Comparison of ENCODE assay signal across 16 cellular contexts in the genomic region with DNA sequence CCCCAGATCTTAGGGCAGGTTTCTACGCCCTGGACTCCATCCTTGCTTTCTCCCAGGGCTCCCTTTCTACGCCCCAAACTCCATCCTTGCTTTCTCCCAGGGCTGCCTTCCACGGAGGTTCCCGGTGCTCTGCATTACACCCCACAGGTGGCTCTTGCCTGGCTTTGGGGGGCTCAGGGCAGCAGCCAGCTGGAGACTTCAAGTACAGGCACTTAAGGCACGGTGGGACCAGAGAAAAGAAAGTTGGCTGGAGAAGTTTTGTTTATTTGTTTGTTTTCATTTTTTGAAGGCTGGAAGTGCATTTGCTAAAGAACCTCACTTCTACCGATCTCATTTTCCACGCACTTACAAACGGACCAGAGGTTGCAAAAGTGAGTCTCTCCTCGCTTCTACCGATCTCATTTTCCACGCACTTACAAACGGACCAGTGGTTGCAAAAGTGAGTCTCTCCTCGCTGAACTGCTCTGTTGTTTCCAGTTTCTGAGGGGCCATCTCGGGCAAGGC.
DNase-seq lines count a peak whose midpoint lies in the region; ATAC-seq and TF ChIP-seq lines count a peak whose summit lies in the region.
"Had no signal": no experiment of that assay in that cellular context is flagged by ENCODE, and none has a peak within 500 bp of the region (broad histone marks: within the 10 kb centered on the region; RNA-seq: fewer than 3 reads in every experiment).

No MANE protein-coding gene starts in this region.

- H3K4me3 ChIP-seq in mesodermal cell (ENCODE audit: extremely low read depth, insufficient read depth, low read length, poor library complexity, severe bottlenecking) (peak overlapping the region; percentile 10), uterus (no peak overlapping the region)
- H3K4me3 ChIP-seq: gastrocnemius medialis had no signal

- no peak for TF ChIP-seq POLR2A in uterus (IDR thresholded peaks at IDR 0.05)

- H3K4me1 Mint-ChIP-seq in HFFc6 (ENCODE audit: low read depth): peaks cover 80% of the 10 kb centered on the region
- peaks cover 35% of the 10 kb centered on the region for H3K4me1 Mint-ChIP-seq in brain

- WGBS in mesodermal cell (ENCODE audit: insufficient coverage in 2 of 2), 2 experiments: 16 to 18% methylated on average over 11 to 14 of the region's 14 CpGs

- H3K27me3 ChIP-seq in uterus: no peaks in the 10 kb centered on the region
- H3K27me3 ChIP-seq: gastrocnemius medialis had no signal

- peak overlapping the region; percentile 79 for H3K4me3 Mint-ChIP-seq in HFFc6
- peak overlapping the region in 3 of 5 experiments; percentile 7 to 40 (median 30) for H3K4me3 Mint-ChIP-seq in brain
- H3K4me3 Mint-ChIP-seq: activated naive CD8-positive, alpha-beta T cell treated with anti-CD3 and anti-CD28 coated beads, Interleukin-2, amount 50 U/mL, for 24 hours; dendritic cell treated with granulocyte-macrophage colony-stimulating factor and Interleukin-4, amounts not matched to agents 40 ng/mL and 50 ng/mL, for 4 days had no signal

- no peaks in the 10 kb centered on the region for H3K36me3 ChIP-seq in mesodermal cell (ENCODE audit: control insufficient read depth, insufficient read depth, low read length)
- H3K36me3 ChIP-seq in uterus: no peaks in the 10 kb centered on the region
- H3K36me3 ChIP-seq: gastrocnemius medialis had no signal

- peak overlapping the region; percentile 95 for H3K27ac ChIP-seq in mesodermal cell (ENCODE audit: low read depth, low read length, severe bottlenecking)
- H3K27ac ChIP-seq in uterus: peak overlapping the region; percentile 56 to 60
- H3K27ac ChIP-seq: gastrocnemius medialis had no signal

- H3K9me3 Mint-ChIP-seq in HFFc6: no peaks in the 10 kb centered on the region; the same call in 1 of the 2 replicates
- H3K9me3 Mint-ChIP-seq in brain: no peaks in the 10 kb centered on the region
- H3K9me3 Mint-ChIP-seq: activated naive CD8-positive, alpha-beta T cell treated with anti-CD3 and anti-CD28 coated beads, Interleukin-2, amount 50 U/mL, for 24 hours; dendritic cell treated with granulocyte-macrophage colony-stimulating factor and Interleukin-4, amounts not matched to agents 40 ng/mL and 50 ng/mL, for 4 days had no signal

- H3K27me3 Mint-ChIP-seq in HFFc6 (ENCODE audit: insufficient read depth): peaks cover 6% of the 10 kb centered on the region
- H3K27me3 Mint-ChIP-seq in brain: peaks cover 3% of the 10 kb centered on the region

- H3K36me3 Mint-ChIP-seq in HFFc6 (ENCODE audit: low read depth) (no peaks in the 10 kb centered on the region; the same call in 1 of the 2 replicates), brain (no peaks in the 10 kb centered on the region)

- H3K9me3 ChIP-seq in mesodermal cell (ENCODE audit: control insufficient read depth, low read length) (no peaks in the 10 kb centered on the region), uterus (no peaks in the 10 kb centered on the region)
- H3K9me3 ChIP-seq: gastrocnemius medialis had no signal

- DNase-seq in HFFc6: no peak
- no peak for DNase-seq in uterus
- DNase-seq in NCI-H1105 treated with DMSO at 0.1 percent for 48 hours (lab: John Stamatoyannopoulos, UW): no peak
- DNase-seq: activated CD4-positive, alpha-beta T cell treated with anti-CD3 and anti-CD28 coated beads for 4 hours; activated naive CD8-positive, alpha-beta T cell treated with anti-CD3 and anti-CD28 coated beads, Interleukin-2, amount 50 U/mL, for 24 hours; Calu3; gastrocnemius medialis; kidney; MV-4-11; T-helper 1 cell had no signal

- H3K27ac Mint-ChIP-seq in HFFc6 (peak overlapping the region; percentile 95), brain (peak overlapping the region in 3 of 5 experiments; percentile 27 to 88 (median 76))
- H3K27ac Mint-ChIP-seq: activated naive CD8-positive, alpha-beta T cell treated with anti-CD3 and anti-CD28 coated beads, Interleukin-2, amount 50 U/mL, for 24 hours had no signal

- no peak for ATAC-seq in GM21737 (IDR thresholded peaks at IDR 0.05; ENCODE audit: unreplicated experiment)
- no peak for ATAC-seq in HG03521 (IDR thresholded peaks at IDR 0.05; ENCODE audit: unreplicated experiment)
- ATAC-seq: activated naive CD8-positive, alpha-beta T cell treated with anti-CD3 and anti-CD28 coated beads, Interleukin-2, amount 50 U/mL, for 24 hours; gastrocnemius medialis; right cardiac atrium had no signal

- TF ChIP-seq CTCF in HFFc6 (IDR thresholded peaks at IDR 0.05) (no peak), brain (conservative IDR thresholded peaks at IDR 0.05) (no peak), uterus (IDR thresholded peaks at IDR 0.05) (no peak)

- peaks cover 32% of the 10 kb centered on the region for H3K4me1 ChIP-seq in mesodermal cell (ENCODE audit: control insufficient read depth, insufficient read depth, low read length, poor library complexity, severe bottlenecking)
- H3K4me1 ChIP-seq in uterus: peaks cover 0 to 10% of the 10 kb centered on the region in 2 donors

- intact Hi-C loops in uterus (cut with DNase I; ENCODE audit: low total_unique reads): loop anchor here (10.0 kb wide), 1 partner anchor 54 kb away; no protein-coding TSS in a partner anchor
